14 cellular contexts compared by ENCODE assay signal in genomic region chr18:5284808-5285207, GRCh38. TPM values are rescaled to one million over a fixed set of nuclear protein-coding genes. Genes with fewer than 3 reads are reported as not detected.
A peak's percentile ranks its signal among the peaks of the same experiment; 100 is the strongest.
DNase-seq lines count a peak whose midpoint lies in the region; ATAC-seq and TF ChIP-seq lines count a peak whose summit lies in the region.
"Had no signal": no experiment of that assay in that cellular context is flagged by ENCODE, and none has a peak within 500 bp of the region (broad histone marks: within the 10 kb centered on the region; RNA-seq: fewer than 3 reads in every experiment).

No MANE protein-coding gene starts in this region.

- H3K27ac Mint-ChIP-seq in T-cell, result no peak overlapping the region
- H3K27ac Mint-ChIP-seq: B cell; CD4-positive, CD25-positive, alpha-beta regulatory T cell had no signal

- H2BK20ac ChIP-seq in IMR-90 (ENCODE audit: low read depth, low read length), result no peak overlapping the region

- peaks cover 32 to 42% (median 36%) of the 10 kb centered on the region in 3 donors for H3K4me1 Mint-ChIP-seq in T-cell

- peaks cover 0 to 8% (median 6%) of the 10 kb centered on the region in 3 donors for H3K9me3 Mint-ChIP-seq in T-cell

- H3K4me3 ChIP-seq in IMR-90 (ENCODE audit: insufficient read depth, low read depth, low read length) (no peak overlapping the region), fibroblast of mammary gland (ENCODE audit: control insufficient read depth, low read depth, low read length) (no peak overlapping the region), parathyroid adenoma (ENCODE audit: low read depth, low read length) (no peak overlapping the region), colonic mucosa (no peak overlapping the region)

- no peak overlapping the region for H3K18ac ChIP-seq in IMR-90 (ENCODE audit: low read depth, low read length)

- H2BK120ac ChIP-seq in IMR-90 (ENCODE audit: low read depth, low read length), result no peak overlapping the region

- in situ Hi-C loops in IMR-90 (cut with MboI; ENCODE audit: low sequenced_read_pairs), result no loop called here

- no peaks in the 10 kb centered on the region for H4K20me1 ChIP-seq in IMR-90 (ENCODE audit: insufficient read depth, low read length)

- H2AFZ ChIP-seq in IMR-90 (replicated peaks; ENCODE audit: low read length, poor library complexity) (no peak overlapping the region), parathyroid adenoma (peak overlapping the region; percentile 24)

- H3K27me3 ChIP-seq in IMR-90 (ENCODE audit: control insufficient read depth, insufficient read depth, low read length) (no peaks in the 10 kb centered on the region), parathyroid adenoma (ENCODE audit: control insufficient read depth, insufficient read depth, low read length) (no peaks in the 10 kb centered on the region), colonic mucosa (no peaks in the 10 kb centered on the region)

- no peak overlapping the region for H3K56ac ChIP-seq in IMR-90 (ENCODE audit: extremely low read depth, insufficient read depth, low read length)

- dilution Hi-C loops in IMR-90 (cut with HindIII; ENCODE audit: low sequenced_read_pairs, unreplicated experiment), result no loop called here

- H3K79me1 ChIP-seq in IMR-90 (ENCODE audit: low read depth in 1 of 2, low read length in 2 of 2), result no peaks in the 10 kb centered on the region

- H3K9ac ChIP-seq in IMR-90 (ENCODE audit: low read depth, low read length), result no peak overlapping the region
- no peak overlapping the region for H3K9ac ChIP-seq in parathyroid adenoma
- no peak overlapping the region for H3K9ac ChIP-seq in colonic mucosa (ENCODE audit: low read depth in 2 of 2, low read length in 2 of 2)
- H3K9ac ChIP-seq: KMS-11 had no signal

- H3K79me2 ChIP-seq in parathyroid adenoma, result no peaks in the 10 kb centered on the region

- no peaks in the 10 kb centered on the region for H3K4me1 ChIP-seq in IMR-90 (ENCODE audit: control insufficient read depth, insufficient read depth, low read length)
- H3K4me1 ChIP-seq in parathyroid adenoma, result peaks cover 24% of the 10 kb centered on the region
- H3K4me1 ChIP-seq in colonic mucosa, result no peaks in the 10 kb centered on the region

- H4K5ac ChIP-seq in IMR-90 (ENCODE audit: low read depth, low read length), result no peak overlapping the region

- H3K14ac ChIP-seq in IMR-90 (replicated peaks; ENCODE audit: low read depth, low read length), result no peak overlapping the region

- WGBS in IMR-90 (ENCODE audit: extremely low coverage in 2 of 2, insufficient read length in 1 of 2), 2 experiments, result no CpG with 5 or more reads among the region's 7 CpGs

- no peak overlapping the region for H2AK5ac ChIP-seq in IMR-90 (ENCODE audit: low read depth, low read length)

- H3K36me3 ChIP-seq in IMR-90 (ENCODE audit: control insufficient read depth, insufficient read depth, low read length) (no peaks in the 10 kb centered on the region), parathyroid adenoma (ENCODE audit: control insufficient read depth, insufficient read depth, low read length) (no peaks in the 10 kb centered on the region), colonic mucosa (no peaks in the 10 kb centered on the region)

- no peak overlapping the region for H4K8ac ChIP-seq in IMR-90 (ENCODE audit: low read depth in 2 of 2, low read length in 2 of 2)

- no peak overlapping the region for H2BK5ac ChIP-seq in IMR-90 (ENCODE audit: low read depth, low read length, poor library complexity, severe bottlenecking)

- peaks cover 17% of the 10 kb centered on the region for H3K36me3 Mint-ChIP-seq in T-cell
- H3K36me3 Mint-ChIP-seq: CD4-positive, CD25-positive, alpha-beta regulatory T cell had no signal

- no peaks in the 10 kb centered on the region for H3K9me1 ChIP-seq in IMR-90 (ENCODE audit: insufficient read depth, low read length)

- H3K4me3 Mint-ChIP-seq in T-cell, result no peak overlapping the region
- H3K4me3 Mint-ChIP-seq: B cell; CD4-positive, CD25-positive, alpha-beta regulatory T cell had no signal

- peak; percentile 32 for ATAC-seq in IMR-90 (ENCODE audit: low read depth)
- ATAC-seq in stimulated activated naive CD8-positive, alpha-beta T cell treated with anti-CD3 and anti-CD28 coated beads, Interleukin-15, Interleukin-2, amounts not matched to agents 100 U/mL and 50 U/mL, for 24 hours, result no peak
- ATAC-seq in T-cell (replicated peaks in 1 of 4), result no peak

- TF ChIP-seq POLR2A in IMR-90 (IDR thresholded peaks at IDR 0.05; ENCODE audit: low read depth, low read length), result no peak

- no peak overlapping the region for H3K27ac ChIP-seq in IMR-90 (ENCODE audit: insufficient read depth, low read length)
- H3K27ac ChIP-seq in parathyroid adenoma, result peak overlapping the region; percentile 16
- no peak overlapping the region for H3K27ac ChIP-seq in colonic mucosa
- H3K27ac ChIP-seq: KMS-11 had no signal

- peak; percentile 18 for DNase-seq in IMR-90
- peak; percentile 24 for DNase-seq in amniotic epithelial cell (ENCODE audit: low read depth)
- DNase-seq in fibroblast of mammary gland (ENCODE audit: low read depth), result peak; percentile 50
- DNase-seq in colonic mucosa, result no peak
- DNase-seq in stimulated activated naive CD8-positive, alpha-beta T cell treated with anti-CD3 and anti-CD28 coated beads, Interleukin-15, Interleukin-2, amounts not matched to agents 100 U/mL and 50 U/mL, for 24 hours, result no peak
- DNase-seq in T-cell, result no peak
- DNase-seq: CD4-positive, CD25-positive, alpha-beta regulatory T cell; DMS79 treated with DMSO at 0.1 percent for 48 hours; NCI-H446 treated with DMSO at 0.1 percent for 48 hours; NK-92 treated with Interleukin-12 subunit alpha and Interleukin-12 subunit beta, amount 100 ng/mL, for 24 hours; SIG-M5 had no signal

- TF ChIP-seq RAD21 in IMR-90 (IDR thresholded peaks at IDR 0.05; ENCODE audit: low read length), result no peak

- no peak overlapping the region for H2AK9ac ChIP-seq in IMR-90 (replicated peaks; ENCODE audit: low read depth, low read length, poor library complexity)

- no peak overlapping the region for H4K91ac ChIP-seq in IMR-90 (ENCODE audit: insufficient read depth, low read depth, low read length)

- no peak overlapping the region for H3K23ac ChIP-seq in IMR-90 (ENCODE audit: low read depth, low read length)

- no peak overlapping the region for H3K4me2 ChIP-seq in IMR-90 (ENCODE audit: low read depth, low read length)
- no peak overlapping the region for H3K4me2 ChIP-seq in parathyroid adenoma (ENCODE audit: low read length)
- H3K4me2 ChIP-seq: KMS-11 had no signal

- TF ChIP-seq CTCF in IMR-90 (conservative IDR thresholded peaks at IDR 0.05; ENCODE audit: low read depth, low read length) (no peak), fibroblast of mammary gland (conservative IDR thresholded peaks at IDR 0.05; ENCODE audit: control insufficient read depth, insufficient read depth, low read depth, low read length) (no peak), parathyroid adenoma (IDR thresholded peaks at IDR 0.05) (no peak), colonic mucosa (IDR thresholded peaks at IDR 0.05) (no peak)

- H3K27me3 Mint-ChIP-seq in T-cell, result no peaks in the 10 kb centered on the region
- H3K27me3 Mint-ChIP-seq: B cell; CD4-positive, CD25-positive, alpha-beta regulatory T cell had no signal

- POLR2A ChIA-PET in IMR-90 (lab: Charles Lee; ENCODE audit: unreplicated experiment), result no interaction called here
- POLR2A ChIA-PET in T-cell (lab: Charles Lee), result no interaction called here

- intact Hi-C loops in IMR-90 (cut with micrococcal nuclease) (no loop called here), colonic mucosa (cut with DNase I) (no loop called here)

- CTCF ChIA-PET in IMR-90 (lab: Yijun Ruan, JAX) (no interaction called here), T-cell (lab: Charles Lee) (interaction anchor here in 1 of 2 donors (0.6 kb wide), 1 partner anchor 27 kb away, joined by 3 read pairs; no protein-coding TSS in a partner anchor)

- BruUV-seq in IMR-90 (replicated peaks; lab: Mats Ljungman, UMichigan), result no TSS peak

- H3K9me3 ChIP-seq in IMR-90 (ENCODE audit: control insufficient read depth, insufficient read depth, low read length) (no peaks in the 10 kb centered on the region), parathyroid adenoma (ENCODE audit: control insufficient read depth, low read length) (no peaks in the 10 kb centered on the region), colonic mucosa (no peaks in the 10 kb centered on the region)

- H3K4ac ChIP-seq in IMR-90 (ENCODE audit: low read depth, low read length), result no peak overlapping the region

- no peak overlapping the region for H2BK15ac ChIP-seq in IMR-90 (ENCODE audit: low read depth, low read length)

TF ChIP-seq in IMR-90, 13 proteins besides CTCF, POLR2A, EP300 and RAD21:
- TF ChIP-seq SMC3 (IDR thresholded peaks at IDR 0.05; ENCODE audit: low read depth, low read length), result no peak
- peak; percentile 54 for TF ChIP-seq CEBPB (IDR thresholded peaks at IDR 0.05; ENCODE audit: low read depth, low read length)

RNA-seq across cellular contexts. Expression of gene ZBTB14, which starts 10.7 kb away (rescaled TPM):
- 9.1 and 10.0 TPM in 2 replicates for total RNA-seq in IMR-90 (2012; rRNA removed)
- polyA plus RNA-seq in IMR-90 (2012; rRNA removed), result 4.5 and 5.8 TPM in 2 replicates
- polyA plus RNA-seq in IMR-90 (2012; cell fraction: cytosol; rRNA removed), result 0.98 and 2.0 TPM in 2 replicates
- 2.7 and 16.9 TPM in 2 replicates for polyA plus RNA-seq in IMR-90 (2012; cell fraction: nucleus; rRNA removed; ENCODE audit: low replicate concordance)
- 10 to 100 TPM; 10.7 to 11.8 TPM for total RNA-seq in colonic mucosa
- total RNA-seq in T-cell, result 10 to 100 TPM; 26.3 to 41.8 (median 37.0) TPM

Comparison
In these comparisons a context has a peak if more than half of its experiments do, and no peak if none do; other contexts are left out.
1. DNase-seq: peak in IMR-90 (single experiment), amniotic epithelial cell (single experiment) and fibroblast of mammary gland (single experiment); none in colonic mucosa (single experiment), stimulated activated naive CD8-positive, alpha-beta T cell treated with anti-CD3 and anti-CD28 coated beads, Interleukin-15, Interleukin-2, amounts not matched to agents 100 U/mL and 50 U/mL, for 24 hours (single experiment) and T-cell (0 of 34).